Comparison of ENCODE assay signal across 13 cellular contexts in the genomic region with DNA sequence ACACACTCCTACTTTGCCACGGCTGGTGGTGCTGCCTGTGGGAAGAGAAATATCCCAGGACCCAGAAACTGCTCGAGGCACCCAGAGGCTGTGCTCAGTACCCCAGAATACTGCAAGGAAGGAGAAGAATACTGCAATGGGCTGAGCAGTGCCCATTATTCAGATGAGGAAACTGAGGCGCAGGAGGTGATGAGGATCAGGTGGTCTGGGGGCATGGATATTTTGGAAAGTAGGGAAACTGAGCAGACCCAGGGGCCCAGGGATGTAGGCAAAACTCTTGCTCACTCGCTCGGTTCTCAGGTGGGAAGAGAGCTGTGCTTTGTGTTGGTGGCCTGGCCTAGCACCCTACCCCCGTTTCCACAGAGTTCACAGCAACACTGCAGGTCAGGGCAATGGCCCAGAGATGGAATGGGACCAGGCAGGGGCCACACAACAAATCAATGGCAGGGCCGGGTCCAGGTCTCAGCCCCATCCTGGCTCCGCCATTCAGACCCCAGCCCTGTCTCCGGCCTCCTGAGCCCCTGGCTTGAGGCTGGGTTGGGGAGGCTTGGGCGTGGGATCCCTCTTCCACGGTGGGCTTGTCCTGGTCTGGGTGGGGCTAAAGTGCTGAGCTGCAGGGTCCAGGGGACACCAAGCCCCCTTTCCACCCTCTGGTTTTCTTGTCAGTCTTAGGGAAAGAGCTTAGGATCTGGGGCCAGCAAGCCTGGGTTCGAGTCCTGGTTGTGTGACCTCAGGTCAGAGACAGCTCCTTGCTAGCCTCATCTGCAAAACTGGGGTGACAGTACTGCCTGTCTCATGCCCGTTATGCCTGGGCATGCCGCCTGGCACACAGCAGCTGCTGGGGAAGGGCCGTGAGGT. TPM values are rescaled to one million over a fixed set of nuclear protein-coding genes. Genes with fewer than 3 reads are reported as not detected.
DNase-seq lines count a peak whose midpoint lies in the region; TF ChIP-seq lines count a peak whose summit lies in the region.
"Had no signal": no experiment of that assay in that cellular context is flagged by ENCODE, and none has a peak within 500 bp of the region (broad histone marks: within the 10 kb centered on the region; RNA-seq: fewer than 3 reads in every experiment).

No MANE protein-coding gene starts in this region.

- H3K4me3 ChIP-seq in thymus (ENCODE audit: low read length), result no peak overlapping the region
- no peak overlapping the region for H3K4me3 ChIP-seq in smooth muscle cell
- H3K4me3 ChIP-seq: SJSA1 had no signal

- no peaks in the 10 kb centered on the region for H3K79me2 ChIP-seq in smooth muscle cell (ENCODE audit: low read depth)

- H4K20me1 ChIP-seq in smooth muscle cell (ENCODE audit: low read depth), result no peaks in the 10 kb centered on the region

- no peaks in the 10 kb centered on the region for H3K27me3 Mint-ChIP-seq in activated naive CD4-positive, alpha-beta T cell treated with anti-CD3 and anti-CD28 coated beads, Interleukin-2, amount 50 U/mL, for 24 hours
- H3K27me3 Mint-ChIP-seq in activated CD4-positive, alpha-beta memory T cell treated with anti-CD3 and anti-CD28 coated beads, Interleukin-2, amount 10 ng/mL, durations not matched to agents 7 days and 5 days, result no peaks in the 10 kb centered on the region

- H3K9me3 ChIP-seq in thymus (ENCODE audit: control insufficient read depth) (no peaks in the 10 kb centered on the region), smooth muscle cell (replicated peaks; ENCODE audit: low read depth) (no peaks in the 10 kb centered on the region)
- H3K9me3 ChIP-seq: SJSA1 had no signal

- no peaks in the 10 kb centered on the region for H3K27me3 ChIP-seq in thymus (ENCODE audit: control insufficient read depth, insufficient read depth)
- no peaks in the 10 kb centered on the region for H3K27me3 ChIP-seq in smooth muscle cell (ENCODE audit: low read depth)
- H3K27me3 ChIP-seq: SJSA1 had no signal

- no peak for TF ChIP-seq CTCF in smooth muscle cell (IDR thresholded peaks at IDR 0.05; ENCODE audit: borderline replicate concordance, insufficient read depth, poor library complexity, severe bottlenecking)

- no peak overlapping the region for H3K4me3 Mint-ChIP-seq in activated naive CD4-positive, alpha-beta T cell treated with anti-CD3 and anti-CD28 coated beads, Interleukin-2, amount 50 U/mL, for 24 hours
- no peak overlapping the region for H3K4me3 Mint-ChIP-seq in activated CD4-positive, alpha-beta memory T cell treated with anti-CD3 and anti-CD28 coated beads, Interleukin-2, amount 10 ng/mL, durations not matched to agents 7 days and 5 days

- POLR2A ChIA-PET in activated CD4-positive, alpha-beta memory T cell treated with anti-CD3 and anti-CD28 coated beads, Interleukin-2, amount 10 ng/mL, durations not matched to agents 7 days and 5 days (lab: Charles Lee), result no interaction called here

- H3K9ac ChIP-seq in smooth muscle cell (ENCODE audit: low read depth), result no peak overlapping the region

- H3F3A ChIP-seq in smooth muscle cell (ENCODE audit: low read depth), result no peaks in the 10 kb centered on the region

- 94% methylated on average over 15 of the region's 15 CpGs for WGBS in thymus
- WGBS in smooth muscle cell (ENCODE audit: low lambda C conversion rate), result 97% methylated on average over 15 of the region's 15 CpGs

- no peak overlapping the region for H3K4me2 ChIP-seq in smooth muscle cell

- no peaks in the 10 kb centered on the region for H3K9me3 Mint-ChIP-seq in activated naive CD4-positive, alpha-beta T cell treated with anti-CD3 and anti-CD28 coated beads, Interleukin-2, amount 50 U/mL, for 24 hours
- H3K9me3 Mint-ChIP-seq in activated CD4-positive, alpha-beta memory T cell treated with anti-CD3 and anti-CD28 coated beads, Interleukin-2, amount 10 ng/mL, durations not matched to agents 7 days and 5 days, result no peaks in the 10 kb centered on the region

- H3K4me1 ChIP-seq in thymus (ENCODE audit: control insufficient read depth, insufficient read depth, low read length), result peaks cover 78% of the 10 kb centered on the region
- peaks cover 11% of the 10 kb centered on the region for H3K4me1 ChIP-seq in smooth muscle cell (ENCODE audit: low read depth)

- no peak overlapping the region for H2AFZ ChIP-seq in smooth muscle cell (ENCODE audit: low read depth)

- peaks cover 55% of the 10 kb centered on the region for H3K4me1 Mint-ChIP-seq in activated naive CD4-positive, alpha-beta T cell treated with anti-CD3 and anti-CD28 coated beads, Interleukin-2, amount 50 U/mL, for 24 hours
- peaks cover 61% of the 10 kb centered on the region for H3K4me1 Mint-ChIP-seq in activated CD4-positive, alpha-beta memory T cell treated with anti-CD3 and anti-CD28 coated beads, Interleukin-2, amount 10 ng/mL, durations not matched to agents 7 days and 5 days

- no peaks in the 10 kb centered on the region for H3K36me3 ChIP-seq in thymus (ENCODE audit: control insufficient read depth, insufficient read depth)
- no peaks in the 10 kb centered on the region for H3K36me3 ChIP-seq in smooth muscle cell (ENCODE audit: low read depth)
- H3K36me3 ChIP-seq: SJSA1, WERI-Rb-1 had no signal

- H3K27ac ChIP-seq in thymus (ENCODE audit: low read depth) (peak overlapping the region; percentile 99), caudate nucleus (ENCODE audit: low read depth, low read length) (no peak overlapping the region), smooth muscle cell (ENCODE audit: low read depth) (no peak overlapping the region)
- H3K27ac ChIP-seq: SJSA1 had no signal

- CTCF ChIA-PET in activated CD4-positive, alpha-beta memory T cell treated with anti-CD3 and anti-CD28 coated beads, Interleukin-2, amount 10 ng/mL, durations not matched to agents 7 days and 5 days (lab: Charles Lee), result interaction anchor here (2.5 kb wide), 1 partner anchor 25 kb away, joined by 12 read pairs; no protein-coding TSS in a partner anchor

- no peak for DNase-seq in activated naive CD4-positive, alpha-beta T cell (lab: John Stamatoyannopoulos, UW)
- peak; percentile 14 for DNase-seq in activated CD4-positive, alpha-beta memory T cell treated with anti-CD3 and anti-CD28 coated beads, Interleukin-2, amount 10 ng/mL, durations not matched to agents 7 days and 5 days
- DNase-seq in mesenteric fat pad (ENCODE audit: low spot score) (peak; percentile 81), caudate nucleus (lab: John Stamatoyannopoulos, UW) (no peak), smooth muscle cell (lab: John Stamatoyannopoulos, UW; ENCODE audit: unreplicated experiment) (no peak)
- no peak for DNase-seq in effector CD4-positive, alpha-beta T cell
- DNase-seq: cerebellar nuclear complex, WERI-Rb-1 had no signal

- no peaks in the 10 kb centered on the region for H3K36me3 Mint-ChIP-seq in activated naive CD4-positive, alpha-beta T cell treated with anti-CD3 and anti-CD28 coated beads, Interleukin-2, amount 50 U/mL, for 24 hours
- H3K36me3 Mint-ChIP-seq in activated CD4-positive, alpha-beta memory T cell treated with anti-CD3 and anti-CD28 coated beads, Interleukin-2, amount 10 ng/mL, durations not matched to agents 7 days and 5 days (ENCODE audit: low read depth), result peaks cover 9% of the 10 kb centered on the region

- peak overlapping the region; percentile 65 for H3K27ac Mint-ChIP-seq in activated naive CD4-positive, alpha-beta T cell treated with anti-CD3 and anti-CD28 coated beads, Interleukin-2, amount 50 U/mL, for 24 hours
- H3K27ac Mint-ChIP-seq in activated CD4-positive, alpha-beta memory T cell treated with anti-CD3 and anti-CD28 coated beads, Interleukin-2, amount 10 ng/mL, durations not matched to agents 7 days and 5 days, result no peak overlapping the region

RNA-seq across cellular contexts. Expression of gene SUN5, which starts 33.9 kb away (rescaled TPM):
- not detected for total RNA-seq in activated CD4-positive, alpha-beta memory T cell treated with anti-CD3 and anti-CD28 coated beads, Interleukin-2, amount 10 ng/mL, durations not matched to agents 7 days and 5 days
- total RNA-seq in mesenteric fat pad (not detected), smooth muscle cell (not detected in 2 replicates)
- polyA plus RNA-seq in thymus (not detected), smooth muscle cell (not detected in 2 replicates)
- total RNA-seq: fibroblast of lung, SJSA1 had no signal
- polyA plus RNA-seq: AG04450, fibroblast of lung had no signal

RNA-seq across cellular contexts. Expression of gene BPIFB2, which starts 37.2 kb away (rescaled TPM):
- total RNA-seq in activated CD4-positive, alpha-beta memory T cell treated with anti-CD3 and anti-CD28 coated beads, Interleukin-2, amount 10 ng/mL, durations not matched to agents 7 days and 5 days, result not detected
- total RNA-seq in mesenteric fat pad (not detected), smooth muscle cell (not detected in 2 replicates)
- polyA plus RNA-seq in thymus (0.73 TPM), smooth muscle cell (not detected in 2 replicates)
- total RNA-seq: fibroblast of lung, SJSA1 had no signal
- polyA plus RNA-seq: AG04450, fibroblast of lung had no signal

Comparison
In these comparisons a context has a peak if more than half of its experiments do, and no peak if none do; other contexts are left out.
1. DNase-seq: peak in activated CD4-positive, alpha-beta memory T cell treated with anti-CD3 and anti-CD28 coated beads, Interleukin-2, amount 10 ng/mL, durations not matched to agents 7 days and 5 days (single experiment) and mesenteric fat pad (single experiment); none in activated naive CD4-positive, alpha-beta T cell (0 of 4), caudate nucleus (0 of 61), smooth muscle cell (single experiment) and effector CD4-positive, alpha-beta T cell (single experiment).